In genomic region chr5:16037121-16037520, GRCh38 we compare ENCODE assay signal across 21 cellular contexts.
DNase-seq lines count a peak whose midpoint lies in the region; ATAC-seq, FAIRE-seq and TF ChIP-seq lines count a peak whose summit lies in the region.
"Had no signal": no experiment of that assay in that cellular context is flagged by ENCODE, and none has a peak within 500 bp of the region (broad histone marks: within the 10 kb centered on the region; RNA-seq: fewer than 3 reads in every experiment).

No MANE protein-coding gene starts in this region.

- DNase-seq in Daoy (ENCODE audit: low read depth) (peak; percentile 3), M059J (ENCODE audit: low read depth) (peak; percentile 81), epithelial cell of esophagus (ENCODE audit: low read depth) (peak; percentile 6), urothelium cell line (ENCODE audit: low spot score) (no peak)
- no peak for DNase-seq in effector memory CD4-positive, alpha-beta T cell
- DNase-seq in stimulated activated naive CD8-positive, alpha-beta T cell treated with anti-CD3 and anti-CD28 coated beads, Interleukin-15, amount 100 ng/mL, for 72 hours, result no peak
- DNase-seq: BE2C; CD4-positive, alpha-beta memory T cell; COR-L47; DMS79; EL; H9; Karpas-422 had no signal

- TF ChIP-seq CTCF in epithelial cell of esophagus (IDR thresholded peaks at IDR 0.05; ENCODE audit: insufficient read depth, low read depth, low read length, missing control alignments), result no peak

- H3K27me3 ChIP-seq in effector memory CD4-positive, alpha-beta T cell (replicated peaks; ENCODE audit: control insufficient read depth, insufficient read depth, low read length, poor library complexity, severe bottlenecking), result no peaks in the 10 kb centered on the region
- H3K27me3 ChIP-seq: BE2C had no signal

- H3K27ac Mint-ChIP-seq in stimulated activated naive CD8-positive, alpha-beta T cell treated with anti-CD3 and anti-CD28 coated beads, Interleukin-15, amount 100 ng/mL, for 72 hours, result no peak overlapping the region
- H3K27ac Mint-ChIP-seq: CD4-positive, alpha-beta memory T cell; GM23338; H9 had no signal

- no peak overlapping the region for H3K27ac ChIP-seq in effector memory CD4-positive, alpha-beta T cell (ENCODE audit: insufficient read depth, low read length, poor library complexity, severe bottlenecking)
- H3K27ac ChIP-seq: A549, C4-2B had no signal

- H3K9me3 Mint-ChIP-seq in stimulated activated naive CD8-positive, alpha-beta T cell treated with anti-CD3 and anti-CD28 coated beads, Interleukin-15, amount 100 ng/mL, for 72 hours, result no peaks in the 10 kb centered on the region
- H3K9me3 Mint-ChIP-seq: GM23338, H9 had no signal

- H3K4me1 Mint-ChIP-seq in stimulated activated naive CD8-positive, alpha-beta T cell treated with anti-CD3 and anti-CD28 coated beads, Interleukin-15, amount 100 ng/mL, for 72 hours, result no peaks in the 10 kb centered on the region
- H3K4me1 Mint-ChIP-seq: CD4-positive, alpha-beta memory T cell; GM23338; H9 had no signal

- H3K36me3 ChIP-seq in effector memory CD4-positive, alpha-beta T cell (ENCODE audit: control insufficient read depth, insufficient read depth, low read length), result no peaks in the 10 kb centered on the region
- H3K36me3 ChIP-seq: BE2C had no signal

- no peaks in the 10 kb centered on the region for H3K27me3 Mint-ChIP-seq in stimulated activated naive CD8-positive, alpha-beta T cell treated with anti-CD3 and anti-CD28 coated beads, Interleukin-15, amount 100 ng/mL, for 72 hours
- H3K27me3 Mint-ChIP-seq: CD4-positive, alpha-beta memory T cell had no signal

- H3K4me1 ChIP-seq in effector memory CD4-positive, alpha-beta T cell (ENCODE audit: control insufficient read depth, insufficient read depth, low read length, poor library complexity, severe bottlenecking), result no peaks in the 10 kb centered on the region
- H3K4me1 ChIP-seq: A549 had no signal

- H3K4me3 ChIP-seq in epithelial cell of esophagus (ENCODE audit: low read length), result no peak overlapping the region
- no peak overlapping the region for H3K4me3 ChIP-seq in effector memory CD4-positive, alpha-beta T cell (ENCODE audit: insufficient read depth, low read depth, low read length, poor library complexity, severe bottlenecking)
- H3K4me3 ChIP-seq: A549, GM23338, K562 had no signal

- peak; percentile 69 for FAIRE-seq in urothelium cell line (lab: Jason Lieb, UNC)
- FAIRE-seq: A549, G401.6, GM12892, GM19239, K562 had no signal

- ATAC-seq in GM19455 (IDR thresholded peaks at IDR 0.05; ENCODE audit: unreplicated experiment), result no peak
- no peak for ATAC-seq in stimulated activated naive CD8-positive, alpha-beta T cell treated with anti-CD3 and anti-CD28 coated beads, Interleukin-15, amount 100 ng/mL, for 72 hours
- ATAC-seq: A549, GM23338, K562 had no signal

- no peaks in the 10 kb centered on the region for H3K9me3 ChIP-seq in effector memory CD4-positive, alpha-beta T cell (ENCODE audit: control insufficient read depth, low read length)
- H3K9me3 ChIP-seq: A549, BE2C had no signal

- H3K4me3 Mint-ChIP-seq in stimulated activated naive CD8-positive, alpha-beta T cell treated with anti-CD3 and anti-CD28 coated beads, Interleukin-15, amount 100 ng/mL, for 72 hours, result no peak overlapping the region
- H3K4me3 Mint-ChIP-seq: CD4-positive, alpha-beta memory T cell; GM23338; H9 had no signal

Comparison
In these comparisons a context has a peak if more than half of its experiments do, and no peak if none do; other contexts are left out.
1. DNase-seq: peak in Daoy (single experiment), M059J (single experiment) and epithelial cell of esophagus (single experiment); none in urothelium cell line (single experiment), effector memory CD4-positive, alpha-beta T cell (0 of 3) and stimulated activated naive CD8-positive, alpha-beta T cell treated with anti-CD3 and anti-CD28 coated beads, Interleukin-15, amount 100 ng/mL, for 72 hours (0 of 2).